ENCODE assay signal across 6 cellular contexts in genomic region chr6:35729349-35729678, GRCh38.
A peak's percentile ranks its signal among the peaks of the same experiment; 100 is the strongest.
DNase-seq lines count a peak whose midpoint lies in the region; ATAC-seq lines count a peak whose summit lies in the region.

No MANE protein-coding gene starts in this region.

- no peaks in the 10 kb centered on the region for H3K36me3 Mint-ChIP-seq in stimulated activated naive CD8-positive, alpha-beta T cell treated with anti-CD3 and anti-CD28 coated beads, Interleukin-15, Interleukin-2, amounts not matched to agents 100 ng/mL and 50 ng/mL, for 24 hours (ENCODE audit: low read depth)
- H3K36me3 Mint-ChIP-seq in memory B cell = no peaks in the 10 kb centered on the region

- no peak for DNase-seq in stimulated activated naive CD8-positive, alpha-beta T cell treated with anti-CD3 and anti-CD28 coated beads, Interleukin-15, Interleukin-2, amounts not matched to agents 100 U/mL and 50 U/mL, for 24 hours
- DNase-seq in memory B cell (ENCODE audit: low spot score in 2 of 2) (no peak), NOMO-1 (lab: John Stamatoyannopoulos, UW; ENCODE audit: unreplicated experiment in 2 of 2) (no peak), kidney tubule cell (ENCODE audit: low spot score) (no peak), C1 segment of cervical spinal cord (lab: John Stamatoyannopoulos, UW) (no peak)

- peaks cover 83% of the 10 kb centered on the region for H3K4me1 Mint-ChIP-seq in stimulated activated naive CD8-positive, alpha-beta T cell treated with anti-CD3 and anti-CD28 coated beads, Interleukin-15, Interleukin-2, amounts not matched to agents 100 ng/mL and 50 ng/mL, for 24 hours (ENCODE audit: low read depth)
- peaks cover 40% of the 10 kb centered on the region for H3K4me1 Mint-ChIP-seq in memory B cell

- no peak for ATAC-seq in stimulated activated naive CD8-positive, alpha-beta T cell treated with anti-CD3 and anti-CD28 coated beads, Interleukin-15, Interleukin-2, amounts not matched to agents 100 U/mL and 50 U/mL, for 24 hours
- no peak for ATAC-seq in memory B cell (ENCODE audit: low read depth)

- no peaks in the 10 kb centered on the region for H3K27me3 Mint-ChIP-seq in stimulated activated naive CD8-positive, alpha-beta T cell treated with anti-CD3 and anti-CD28 coated beads, Interleukin-15, Interleukin-2, amounts not matched to agents 100 ng/mL and 50 ng/mL, for 24 hours
- H3K27me3 Mint-ChIP-seq in memory B cell = no peaks in the 10 kb centered on the region

- H3K4me3 Mint-ChIP-seq in stimulated activated naive CD8-positive, alpha-beta T cell treated with anti-CD3 and anti-CD28 coated beads, Interleukin-15, Interleukin-2, amounts not matched to agents 100 ng/mL and 50 ng/mL, for 24 hours = peak overlapping the region; percentile 2
- peak overlapping the region; percentile 15 for H3K4me3 Mint-ChIP-seq in memory B cell

- no peaks in the 10 kb centered on the region for H3K9me3 Mint-ChIP-seq in stimulated activated naive CD8-positive, alpha-beta T cell treated with anti-CD3 and anti-CD28 coated beads, Interleukin-15, Interleukin-2, amounts not matched to agents 100 ng/mL and 50 ng/mL, for 24 hours
- H3K9me3 Mint-ChIP-seq in memory B cell = no peaks in the 10 kb centered on the region

- peak overlapping the region; percentile 68 for H3K27ac Mint-ChIP-seq in stimulated activated naive CD8-positive, alpha-beta T cell treated with anti-CD3 and anti-CD28 coated beads, Interleukin-15, Interleukin-2, amounts not matched to agents 100 ng/mL and 50 ng/mL, for 24 hours
- H3K27ac Mint-ChIP-seq in memory B cell = no peak overlapping the region
